10 cellular contexts compared by ENCODE assay signal in the genomic region with DNA sequence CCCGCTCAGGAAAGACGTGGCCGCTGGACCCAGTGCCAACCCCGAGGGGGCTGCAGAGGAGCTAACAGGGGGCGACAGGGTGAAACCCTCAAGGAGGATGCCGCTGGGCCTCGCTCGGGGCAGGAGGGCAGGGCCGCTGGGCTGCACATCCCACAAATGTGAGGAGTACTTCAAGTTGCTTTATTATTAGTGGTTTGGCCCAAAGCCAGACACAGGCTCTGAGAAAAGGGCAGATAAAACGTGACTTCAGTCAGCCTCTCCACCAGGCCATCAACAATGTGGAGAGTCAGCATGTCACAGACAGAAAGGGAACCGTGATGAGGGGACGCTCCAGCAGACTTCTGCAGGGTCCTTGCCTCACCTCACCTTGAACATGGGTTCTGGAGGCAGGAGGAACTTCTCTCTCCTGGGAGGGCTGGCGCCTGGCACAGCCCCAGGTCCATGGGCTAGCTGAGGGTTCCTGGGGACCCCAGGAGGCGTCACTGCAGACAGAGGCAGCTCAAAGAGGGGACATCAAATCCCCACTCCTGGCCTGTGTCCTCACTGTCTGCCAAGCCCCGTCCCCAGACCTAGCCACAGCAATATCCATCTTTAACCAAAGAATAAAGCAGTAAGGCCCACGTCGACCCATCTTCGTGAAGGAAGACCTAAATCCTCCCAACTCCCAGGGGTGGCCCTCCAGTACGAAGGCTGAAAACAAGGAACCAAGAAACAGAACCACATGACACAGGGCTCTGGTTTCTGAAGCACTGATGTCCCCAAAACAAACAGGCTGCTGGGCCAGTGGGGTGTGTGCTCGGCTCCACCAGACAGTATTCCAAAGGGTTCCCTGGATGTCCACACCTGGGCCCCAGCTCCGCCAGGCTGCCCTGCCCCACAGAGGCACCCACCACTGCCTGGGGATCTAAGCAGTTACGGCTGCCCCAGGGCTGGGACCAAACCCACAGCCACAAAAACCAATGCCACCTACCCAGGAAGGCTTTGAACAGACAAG. TPM values are rescaled to one million over a fixed set of nuclear protein-coding genes. Genes with fewer than 3 reads are reported as not detected.
DNase-seq lines count a peak whose midpoint lies in the region; ATAC-seq, FAIRE-seq and TF ChIP-seq lines count a peak whose summit lies in the region.
"Had no signal": no experiment of that assay in that cellular context is flagged by ENCODE, and none has a peak within 500 bp of the region (broad histone marks: within the 10 kb centered on the region; RNA-seq: fewer than 3 reads in every experiment).

No MANE protein-coding gene starts in this region.

- peak overlapping the region; percentile 95 for H3K27ac ChIP-seq in RWPE2 (ENCODE audit: poor library complexity, severe bottlenecking)

- no peak for FAIRE-seq in urothelium cell line (lab: Jason Lieb, UNC)

- peaks cover 26% of the 10 kb centered on the region for H3K4me1 Mint-ChIP-seq in stimulated activated naive CD8-positive, alpha-beta T cell treated with anti-CD3 and anti-CD28 coated beads, Interleukin-15, amount 100 ng/mL, for 72 hours

- peak; percentile 28 for DNase-seq in NCI-H2196 (lab: John Stamatoyannopoulos, UW; ENCODE audit: unreplicated experiment)
- no peak for DNase-seq in NCI-H2196 treated with DMSO at 0.1 percent for 48 hours (lab: John Stamatoyannopoulos, UW; ENCODE audit: unreplicated experiment)
- DNase-seq in RWPE2 (ENCODE audit: low spot score), result no peak
- no peak for DNase-seq in Right ventricle myocardium superior
- DNase-seq in urothelium cell line (ENCODE audit: low spot score), result peak; percentile 38
- no peak for DNase-seq in stimulated activated naive CD8-positive, alpha-beta T cell treated with anti-CD3 and anti-CD28 coated beads, Interleukin-15, amount 100 ng/mL, for 72 hours
- no peak for DNase-seq in T-helper 1 cell
- DNase-seq: activated T-cell treated with anti-CD3 and anti-CD28 coated beads, Interleukin-2, amount 50 U/mL, for 4 hours; NCI-H526 treated with DMSO at 0.1 percent for 48 hours had no signal

- H3K9me3 ChIP-seq in RWPE2 (ENCODE audit: severe bottlenecking), result no peaks in the 10 kb centered on the region

- ATAC-seq in RWPE2 (ENCODE audit: low read depth), result peak; percentile 17; the same call in 2 of the 3 replicates
- ATAC-seq in Right ventricle myocardium superior (ENCODE audit: poor library complexity), result peak; percentile 50
- no peak for ATAC-seq in HG03108 (IDR thresholded peaks at IDR 0.05; ENCODE audit: unreplicated experiment)
- no peak for ATAC-seq in stimulated activated naive CD8-positive, alpha-beta T cell treated with anti-CD3 and anti-CD28 coated beads, Interleukin-15, amount 100 ng/mL, for 72 hours
- ATAC-seq: activated T-cell treated with anti-CD3 and anti-CD28 coated beads, Interleukin-2, amount 50 U/mL, for 4 hours had no signal

- no peak overlapping the region for H3K27ac Mint-ChIP-seq in stimulated activated naive CD8-positive, alpha-beta T cell treated with anti-CD3 and anti-CD28 coated beads, Interleukin-15, amount 100 ng/mL, for 72 hours

- intact Hi-C loops in Right ventricle myocardium superior (cut with DNase I), result no loop called here

- no peak for TF ChIP-seq CTCF in RWPE2 (IDR thresholded peaks at IDR 0.05; ENCODE audit: poor library complexity, severe bottlenecking)

- peaks cover 74% of the 10 kb centered on the region for H3K4me1 ChIP-seq in RWPE2 (ENCODE audit: insufficient read depth, poor library complexity, severe bottlenecking)

- H3K9me3 Mint-ChIP-seq in stimulated activated naive CD8-positive, alpha-beta T cell treated with anti-CD3 and anti-CD28 coated beads, Interleukin-15, amount 100 ng/mL, for 72 hours, result no peaks in the 10 kb centered on the region
- H3K9me3 Mint-ChIP-seq: activated T-cell treated with anti-CD3 and anti-CD28 coated beads, Interleukin-2, amount 50 U/mL, for 4 hours had no signal

- no peaks in the 10 kb centered on the region for H3K27me3 ChIP-seq in RWPE2 (ENCODE audit: insufficient read depth, poor library complexity, severe bottlenecking)

- H3K27me3 Mint-ChIP-seq in stimulated activated naive CD8-positive, alpha-beta T cell treated with anti-CD3 and anti-CD28 coated beads, Interleukin-15, amount 100 ng/mL, for 72 hours, result no peaks in the 10 kb centered on the region

- no peak overlapping the region for H3K4me3 Mint-ChIP-seq in stimulated activated naive CD8-positive, alpha-beta T cell treated with anti-CD3 and anti-CD28 coated beads, Interleukin-15, amount 100 ng/mL, for 72 hours
- H3K4me3 Mint-ChIP-seq: activated T-cell treated with anti-CD3 and anti-CD28 coated beads, Interleukin-2, amount 50 U/mL, for 4 hours had no signal

- H3K4me3 ChIP-seq in RWPE2 (ENCODE audit: severe bottlenecking), result no peak overlapping the region

- no peaks in the 10 kb centered on the region for H3K36me3 ChIP-seq in RWPE2 (ENCODE audit: low read depth)

RNA-seq across cellular contexts. Expression of gene CCDC85C, which starts 35.1 kb away (rescaled TPM):
- 46.6 TPM for total RNA-seq in Right ventricle myocardium superior

Comparison
In these comparisons a context has a peak if more than half of its experiments do, and no peak if none do; other contexts are left out.
1. DNase-seq: peak in NCI-H2196 (single experiment) and urothelium cell line (single experiment); none in NCI-H2196 treated with DMSO at 0.1 percent for 48 hours (single experiment), RWPE2 (single experiment), Right ventricle myocardium superior (single experiment), stimulated activated naive CD8-positive, alpha-beta T cell treated with anti-CD3 and anti-CD28 coated beads, Interleukin-15, amount 100 ng/mL, for 72 hours (0 of 2) and T-helper 1 cell (0 of 5).
2. ATAC-seq: peak in RWPE2 (single experiment) and Right ventricle myocardium superior (single experiment); none in HG03108 (single experiment) and stimulated activated naive CD8-positive, alpha-beta T cell treated with anti-CD3 and anti-CD28 coated beads, Interleukin-15, amount 100 ng/mL, for 72 hours (single experiment).